In genomic region chr9:89797970-89798369, GRCh38 we compare ENCODE assay signal across 19 cellular contexts.
DNase-seq lines count a peak whose midpoint lies in the region; ATAC-seq and TF ChIP-seq lines count a peak whose summit lies in the region.
"Had no signal": no experiment of that assay in that cellular context is flagged by ENCODE, and none has a peak within 500 bp of the region (broad histone marks: within the 10 kb centered on the region; RNA-seq: fewer than 3 reads in every experiment).

No MANE protein-coding gene starts in this region.

- no peak for TF ChIP-seq CTCF in HEK293 (tag by site-specific recombination; IDR thresholded peaks at IDR 0.05)
- no peak for TF ChIP-seq CTCF in colonic mucosa (IDR thresholded peaks at IDR 0.05)
- TF ChIP-seq CTCF in endodermal cell (conservative IDR thresholded peaks at IDR 0.05): no peak

- H3K9ac ChIP-seq in colonic mucosa (ENCODE audit: low read depth in 2 of 2, low read length in 2 of 2) (no peak overlapping the region), endodermal cell (ENCODE audit: extremely low read depth, low read length, poor library complexity, severe bottlenecking) (no peak overlapping the region)

- H3K27ac Mint-ChIP-seq in endodermal cell: no peak overlapping the region
- H3K27ac Mint-ChIP-seq: activated CD4-positive, alpha-beta T cell treated with anti-CD3 and anti-CD28 coated beads for 36 hours; activated naive CD8-positive, alpha-beta T cell; activated T-helper 1 cell treated with anti-CD3 and anti-CD28 coated beads, Interleukin-12 subunit alpha, Interleukin-12 subunit beta, Interleukin-2, Interleukin-4 antibody, amounts not matched to agents 30 ng/mL and 10 ng/mL and 1 ng/mL, durations not matched to agents 14 hours and 24 hours and 36 hours; CD4-positive, alpha-beta T cell; nephron progenitor cell; progenitor cell of endocrine pancreas had no signal

- H3K27me3 ChIP-seq in colonic mucosa (no peaks in the 10 kb centered on the region), endodermal cell (ENCODE audit: control insufficient read depth, insufficient read depth, low read length, poor library complexity, severe bottlenecking) (no peaks in the 10 kb centered on the region)
- H3K27me3 ChIP-seq: transverse colon had no signal

- POLR2A ChIA-PET in HEK293 (lab: Yijun Ruan, JAX): no interaction called here

- no peaks in the 10 kb centered on the region for H3K9me3 ChIP-seq in HEK293 (ENCODE audit: control insufficient read depth, insufficient read depth, low read depth, low read length)
- H3K9me3 ChIP-seq in colonic mucosa: no peaks in the 10 kb centered on the region
- no peaks in the 10 kb centered on the region for H3K9me3 ChIP-seq in endodermal cell (ENCODE audit: control insufficient read depth, low read length)
- H3K9me3 ChIP-seq: transverse colon had no signal

- 93 to 95% methylated on average over 5 of the region's 5 CpGs for WGBS in endodermal cell (ENCODE audit: insufficient coverage in 1 of 2, insufficient read length in 1 of 2), 2 experiments

- no peaks in the 10 kb centered on the region for H3K9me3 Mint-ChIP-seq in endodermal cell
- H3K9me3 Mint-ChIP-seq: activated T-helper 1 cell treated with anti-CD3 and anti-CD28 coated beads, Interleukin-12 subunit alpha, Interleukin-12 subunit beta, Interleukin-2, Interleukin-4 antibody, amounts not matched to agents 30 ng/mL and 10 ng/mL and 1 ng/mL, durations not matched to agents 14 hours and 24 hours and 36 hours; CD4-positive, alpha-beta T cell; nephron progenitor cell had no signal

- intact Hi-C loops in colonic mucosa (cut with DNase I): no loop called here

- H3K4me1 ChIP-seq in HEK293 (ENCODE audit: control insufficient read depth, insufficient read depth, low read length): no peaks in the 10 kb centered on the region
- no peaks in the 10 kb centered on the region for H3K4me1 ChIP-seq in colonic mucosa
- H3K4me1 ChIP-seq in endodermal cell (ENCODE audit: control insufficient read depth, insufficient read depth, low read length): no peaks in the 10 kb centered on the region

- ATAC-seq in GM18870 (IDR thresholded peaks at IDR 0.05; ENCODE audit: unreplicated experiment) (no peak), GM18873 (IDR thresholded peaks at IDR 0.05; ENCODE audit: low FRiP score, unreplicated experiment) (no peak)
- ATAC-seq: activated CD4-positive, alpha-beta T cell treated with anti-CD3 and anti-CD28 coated beads for 36 hours; left colon had no signal

- H3K4me3 ChIP-seq in HEK293 (ENCODE audit: low read depth, low read length): no peak overlapping the region
- no peak overlapping the region for H3K4me3 ChIP-seq in colonic mucosa
- H3K4me3 ChIP-seq in endodermal cell (ENCODE audit: low read length): no peak overlapping the region
- H3K4me3 ChIP-seq: transverse colon had no signal

- DNase-seq in DMS153 (lab: John Stamatoyannopoulos, UW) (peak; percentile 80), NCI-H2171 treated with DMSO at 0.1 percent for 48 hours (lab: John Stamatoyannopoulos, UW) (peak; percentile 90), left kidney (ENCODE audit: low read depth, low spot score) (peak; percentile 70), colonic mucosa (no peak), endodermal cell (no peak)
- DNase-seq: activated CD4-positive, alpha-beta T cell treated with anti-CD3 and anti-CD28 coated beads for 36 hours; CD4-positive, alpha-beta T cell; effector memory CD4-positive, alpha-beta T cell; left colon; NCI-H446; nephron progenitor cell; stimulated activated naive CD4-positive, alpha-beta T cell; transverse colon had no signal

- H3K36me3 ChIP-seq in HEK293 (ENCODE audit: control insufficient read depth in 2 of 2, insufficient read depth in 1 of 2, low read length in 2 of 2): no peaks in the 10 kb centered on the region
- no peaks in the 10 kb centered on the region for H3K36me3 ChIP-seq in colonic mucosa
- H3K36me3 ChIP-seq in endodermal cell (ENCODE audit: control insufficient read depth, insufficient read depth, low read length): no peaks in the 10 kb centered on the region
- H3K36me3 ChIP-seq: transverse colon had no signal

- peaks cover 4% of the 10 kb centered on the region for H3K4me1 Mint-ChIP-seq in endodermal cell
- H3K4me1 Mint-ChIP-seq: activated CD4-positive, alpha-beta T cell treated with anti-CD3 and anti-CD28 coated beads for 36 hours had no signal

- peaks cover 7% of the 10 kb centered on the region for H3K27me3 Mint-ChIP-seq in endodermal cell (ENCODE audit: insufficient read depth)
- H3K27me3 Mint-ChIP-seq: CD4-positive, alpha-beta T cell had no signal

- no peak overlapping the region for H3K4me3 Mint-ChIP-seq in endodermal cell
- H3K4me3 Mint-ChIP-seq: activated CD4-positive, alpha-beta T cell treated with anti-CD3 and anti-CD28 coated beads for 36 hours; activated naive CD8-positive, alpha-beta T cell; activated T-helper 1 cell treated with anti-CD3 and anti-CD28 coated beads, Interleukin-12 subunit alpha, Interleukin-12 subunit beta, Interleukin-2, Interleukin-4 antibody, amounts not matched to agents 30 ng/mL and 10 ng/mL and 1 ng/mL, durations not matched to agents 14 hours and 24 hours and 36 hours; CD4-positive, alpha-beta T cell; nephron progenitor cell had no signal

- no peak overlapping the region for H3K27ac ChIP-seq in HEK293 (ENCODE audit: extremely low read depth, low read depth, low read length)
- no peak overlapping the region for H3K27ac ChIP-seq in colonic mucosa
- H3K27ac ChIP-seq in endodermal cell (ENCODE audit: low read depth, low read length): no peak overlapping the region
- H3K27ac ChIP-seq: transverse colon had no signal

- CTCF ChIA-PET in HEK293 (lab: Yijun Ruan, JAX): interaction anchor here (1.1 to 2.2 kb wide), 2 partner anchors 195 to 220 kb away, joined by 3 to 8 read pairs; no protein-coding TSS in a partner anchor

- H3K36me3 Mint-ChIP-seq in endodermal cell (ENCODE audit: low read depth): no peaks in the 10 kb centered on the region
- H3K36me3 Mint-ChIP-seq: activated naive CD8-positive, alpha-beta T cell had no signal

TF ChIP-seq in HEK293, 187 proteins besides CTCF, POLR2A, EP300 and RAD21 (continues in another document):
- TF ChIP-seq ZFP41 (tag by site-specific recombination; IDR thresholded peaks at IDR 0.05; ENCODE audit: borderline replicate concordance): no peak
- no peak for TF ChIP-seq ZNF221 (tag by site-specific recombination; IDR thresholded peaks at IDR 0.05; ENCODE audit: borderline replicate concordance)
- no peak for TF ChIP-seq ZNF624 (tag by site-specific recombination; IDR thresholded peaks at IDR 0.05)
- no peak for TF ChIP-seq GFI1B (tag by site-specific recombination; IDR thresholded peaks at IDR 0.05)
- TF ChIP-seq ZBTB17 (tag by site-specific recombination; IDR thresholded peaks at IDR 0.05): no peak
- TF ChIP-seq TCF7L2 (IDR thresholded peaks at IDR 0.05; ENCODE audit: borderline replicate concordance, low read depth, low read length): peak; percentile 58; the same call in 1 of the 2 replicates
- TF ChIP-seq, protein P1, sequence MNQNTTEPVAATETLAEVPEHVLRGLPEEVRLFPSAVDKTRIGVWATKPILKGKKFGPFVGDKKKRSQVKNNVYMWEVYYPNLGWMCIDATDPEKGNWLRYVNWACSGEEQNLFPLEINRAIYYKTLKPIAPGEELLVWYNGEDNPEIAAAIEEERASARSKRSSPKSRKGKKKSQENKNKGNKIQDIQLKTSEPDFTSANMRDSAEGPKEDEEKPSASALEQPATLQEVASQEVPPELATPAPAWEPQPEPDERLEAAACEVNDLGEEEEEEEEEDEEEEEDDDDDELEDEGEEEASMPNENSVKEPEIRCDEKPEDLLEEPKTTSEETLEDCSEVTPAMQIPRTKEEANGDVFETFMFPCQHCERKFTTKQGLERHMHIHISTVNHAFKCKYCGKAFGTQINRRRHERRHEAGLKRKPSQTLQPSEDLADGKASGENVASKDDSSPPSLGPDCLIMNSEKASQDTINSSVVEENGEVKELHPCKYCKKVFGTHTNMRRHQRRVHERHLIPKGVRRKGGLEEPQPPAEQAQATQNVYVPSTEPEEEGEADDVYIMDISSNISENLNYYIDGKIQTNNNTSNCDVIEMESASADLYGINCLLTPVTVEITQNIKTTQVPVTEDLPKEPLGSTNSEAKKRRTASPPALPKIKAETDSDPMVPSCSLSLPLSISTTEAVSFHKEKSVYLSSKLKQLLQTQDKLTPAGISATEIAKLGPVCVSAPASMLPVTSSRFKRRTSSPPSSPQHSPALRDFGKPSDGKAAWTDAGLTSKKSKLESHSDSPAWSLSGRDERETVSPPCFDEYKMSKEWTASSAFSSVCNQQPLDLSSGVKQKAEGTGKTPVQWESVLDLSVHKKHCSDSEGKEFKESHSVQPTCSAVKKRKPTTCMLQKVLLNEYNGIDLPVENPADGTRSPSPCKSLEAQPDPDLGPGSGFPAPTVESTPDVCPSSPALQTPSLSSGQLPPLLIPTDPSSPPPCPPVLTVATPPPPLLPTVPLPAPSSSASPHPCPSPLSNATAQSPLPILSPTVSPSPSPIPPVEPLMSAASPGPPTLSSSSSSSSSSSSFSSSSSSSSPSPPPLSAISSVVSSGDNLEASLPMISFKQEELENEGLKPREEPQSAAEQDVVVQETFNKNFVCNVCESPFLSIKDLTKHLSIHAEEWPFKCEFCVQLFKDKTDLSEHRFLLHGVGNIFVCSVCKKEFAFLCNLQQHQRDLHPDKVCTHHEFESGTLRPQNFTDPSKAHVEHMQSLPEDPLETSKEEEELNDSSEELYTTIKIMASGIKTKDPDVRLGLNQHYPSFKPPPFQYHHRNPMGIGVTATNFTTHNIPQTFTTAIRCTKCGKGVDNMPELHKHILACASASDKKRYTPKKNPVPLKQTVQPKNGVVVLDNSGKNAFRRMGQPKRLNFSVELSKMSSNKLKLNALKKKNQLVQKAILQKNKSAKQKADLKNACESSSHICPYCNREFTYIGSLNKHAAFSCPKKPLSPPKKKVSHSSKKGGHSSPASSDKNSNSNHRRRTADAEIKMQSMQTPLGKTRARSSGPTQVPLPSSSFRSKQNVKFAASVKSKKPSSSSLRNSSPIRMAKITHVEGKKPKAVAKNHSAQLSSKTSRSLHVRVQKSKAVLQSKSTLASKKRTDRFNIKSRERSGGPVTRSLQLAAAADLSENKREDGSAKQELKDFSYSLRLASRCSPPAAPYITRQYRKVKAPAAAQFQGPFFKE (tag by site-specific recombination; IDR thresholded peaks at IDR 0.05; ENCODE audit: borderline replicate concordance): no peak
- no peak for TF ChIP-seq ZNF292 (tag by site-specific recombination; IDR thresholded peaks at IDR 0.05; ENCODE audit: borderline replicate concordance, low read depth)

Comparison
In these comparisons a context has a peak if more than half of its experiments do, and no peak if none do; other contexts are left out.
1. DNase-seq: peak in DMS153 (single experiment), NCI-H2171 treated with DMSO at 0.1 percent for 48 hours (single experiment) and left kidney (single experiment); none in colonic mucosa (single experiment) and endodermal cell (single experiment).